In the genomic region with DNA sequence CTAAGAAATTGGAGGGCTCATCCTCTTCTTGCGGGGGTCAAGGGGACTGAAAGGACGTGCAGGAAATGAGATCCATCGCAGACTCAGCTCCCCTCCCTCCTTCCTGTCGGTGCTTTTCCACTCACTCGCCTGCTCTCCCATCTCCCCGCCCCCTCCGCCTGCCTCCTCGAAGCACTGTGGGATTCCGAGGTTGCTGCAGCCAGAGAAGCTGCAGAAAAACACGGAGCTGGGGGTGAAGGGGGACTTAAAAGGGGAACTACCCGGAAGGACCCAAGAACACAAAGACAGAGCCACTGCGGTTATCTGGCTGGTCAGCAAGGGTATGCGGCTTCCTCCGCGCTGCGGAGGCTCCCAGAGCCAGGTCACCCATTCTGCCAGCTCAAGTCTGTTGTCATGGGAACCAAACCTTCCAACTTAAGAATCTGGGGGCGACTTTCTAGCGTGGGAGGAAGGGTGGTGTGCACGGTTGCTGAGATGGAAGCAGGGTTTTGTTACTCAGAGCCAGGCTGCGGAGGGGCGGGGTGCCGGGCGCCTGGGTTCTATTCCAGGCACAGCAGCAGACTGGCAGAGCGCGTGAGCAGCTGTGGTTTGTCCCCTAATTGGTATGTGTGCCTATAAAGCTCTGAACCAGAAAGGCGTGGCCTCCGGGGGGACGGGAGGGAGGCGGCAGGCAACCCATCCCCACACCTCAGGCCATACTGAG, we compare ENCODE assay signal across 8 cellular contexts. TPM values are rescaled to one million over a fixed set of nuclear protein-coding genes. Genes with fewer than 3 reads are reported as not detected.
DNase-seq lines count a peak whose midpoint lies in the region; ATAC-seq, FAIRE-seq and TF ChIP-seq lines count a peak whose summit lies in the region.

No MANE protein-coding gene starts in this region.

- no peak for TF ChIP-seq POLR2A in suprapubic skin (IDR thresholded peaks at IDR 0.05)

- peak overlapping the region; percentile 36 for H2BK120ac ChIP-seq in neuronal stem cell (ENCODE audit: low read depth, low read length)

- H3K4me1 Mint-ChIP-seq in activated naive CD4-positive, alpha-beta T cell treated with anti-CD3 and anti-CD28 coated beads, Interleukin-2, amount 50 U/mL, for 24 hours: peaks cover 42% of the 10 kb centered on the region

- ATAC-seq in HG03025 (IDR thresholded peaks at IDR 0.05; ENCODE audit: low FRiP score, unreplicated experiment): peak; percentile 50

- H3K9ac ChIP-seq in neuronal stem cell (ENCODE audit: low read depth, low read length, poor library complexity): peak overlapping the region; percentile 89

- H3K4me2 ChIP-seq in neuronal stem cell (ENCODE audit: insufficient read depth, low read length, poor library complexity, severe bottlenecking): peak overlapping the region; percentile 87

- H3K9me3 Mint-ChIP-seq in activated naive CD4-positive, alpha-beta T cell treated with anti-CD3 and anti-CD28 coated beads, Interleukin-2, amount 50 U/mL, for 24 hours: no peaks in the 10 kb centered on the region

- H3K4me1 ChIP-seq in neuronal stem cell (ENCODE audit: control insufficient read depth in 2 of 2, insufficient read depth in 1 of 2, low read depth in 1 of 2, low read length in 2 of 2) (peaks cover 31 to 37% of the 10 kb centered on the region in 2 donors), suprapubic skin (peaks cover 67% of the 10 kb centered on the region)

- no CpG with 5 or more reads among the region's 29 CpGs for WGBS in neuronal stem cell (ENCODE audit: extremely low coverage in 2 of 2, insufficient read length in 2 of 2, insufficient replicate concordance in 1 of 2), 2 donors
- 5% methylated on average over 20 of the region's 29 CpGs for WGBS in suprapubic skin

- no peak for FAIRE-seq in RCC 7860 (lab: Jason Lieb, UNC)

- DNase-seq in GM12865 (ENCODE audit: low read depth): peak; percentile 83
- DNase-seq in RCC 7860 (ENCODE audit: low spot score): peak; percentile 92
- peak; percentile 77 for DNase-seq in germinal center (ENCODE audit: low spot score)
- DNase-seq in neuronal stem cell (ENCODE audit: low spot score): peak; percentile 91
- DNase-seq in suprapubic skin (ENCODE audit: low spot score in 2 of 2): peak; percentile 88 to 93
- DNase-seq in NK-92 treated with Interleukin-12 subunit alpha and Interleukin-12 subunit beta, amount 100 ng/mL, for 24 hours (lab: John Stamatoyannopoulos, UW): no peak

- H3K36me3 ChIP-seq in neuronal stem cell (replicated peaks in 1 of 2; ENCODE audit: control insufficient read depth in 2 of 2, insufficient read depth in 2 of 2, low read length in 2 of 2): peaks cover 29 to 68% of the 10 kb centered on the region in 2 donors
- H3K36me3 ChIP-seq in suprapubic skin: peaks cover 40% of the 10 kb centered on the region

- H3K18ac ChIP-seq in neuronal stem cell (ENCODE audit: low read length): peak overlapping the region; percentile 96

- H3K27me3 ChIP-seq in neuronal stem cell (ENCODE audit: control insufficient read depth in 3 of 3, insufficient read depth in 3 of 3, low read depth in 1 of 3, low read length in 3 of 3) (no peaks in the 10 kb centered on the region), suprapubic skin (no peaks in the 10 kb centered on the region)

- peaks cover 11% of the 10 kb centered on the region for H3K36me3 Mint-ChIP-seq in activated naive CD4-positive, alpha-beta T cell treated with anti-CD3 and anti-CD28 coated beads, Interleukin-2, amount 50 U/mL, for 24 hours

- H4K8ac ChIP-seq in neuronal stem cell (ENCODE audit: low read depth, low read length): no peak overlapping the region

- no peak overlapping the region for H3K14ac ChIP-seq in neuronal stem cell (ENCODE audit: low read length)

- H3K27ac ChIP-seq in neuronal stem cell (replicated peaks; ENCODE audit: low read length) (peak overlapping the region; percentile 99), suprapubic skin (peak overlapping the region; percentile 93)

- H3K27me3 Mint-ChIP-seq in activated naive CD4-positive, alpha-beta T cell treated with anti-CD3 and anti-CD28 coated beads, Interleukin-2, amount 50 U/mL, for 24 hours: no peaks in the 10 kb centered on the region

- TF ChIP-seq CTCF in GM12865 (IDR thresholded peaks at IDR 0.05; ENCODE audit: insufficient read depth, low read depth, low read length, missing control alignments): no peak
- no peak for TF ChIP-seq CTCF in suprapubic skin (IDR thresholded peaks at IDR 0.05)

- peak overlapping the region; percentile 84 for H3K27ac Mint-ChIP-seq in activated naive CD4-positive, alpha-beta T cell treated with anti-CD3 and anti-CD28 coated beads, Interleukin-2, amount 50 U/mL, for 24 hours

- no peaks in the 10 kb centered on the region for H3K79me1 ChIP-seq in neuronal stem cell (ENCODE audit: low read depth, low read length)

- H2AFZ ChIP-seq in neuronal stem cell (ENCODE audit: low read length): peak overlapping the region; percentile 69

- peak overlapping the region; percentile 33 for H2BK15ac ChIP-seq in neuronal stem cell (ENCODE audit: low read length)

- TF ChIP-seq EP300 in suprapubic skin (IDR thresholded peaks at IDR 0.05): no peak

- H3K9me3 ChIP-seq in neuronal stem cell (replicated peaks in 1 of 2; ENCODE audit: control insufficient read depth in 2 of 2, insufficient read depth in 1 of 2, low read depth in 1 of 2, low read length in 2 of 2) (peaks cover 0 to 2% of the 10 kb centered on the region in 2 donors), suprapubic skin (no peaks in the 10 kb centered on the region)

- peak overlapping the region; percentile 44 for H4K91ac ChIP-seq in neuronal stem cell (ENCODE audit: low read depth, low read length, poor library complexity)

- no peak overlapping the region for H3K23ac ChIP-seq in neuronal stem cell (ENCODE audit: low read depth, low read length, poor library complexity)

- peak overlapping the region; percentile 86 for H3K4me3 Mint-ChIP-seq in activated naive CD4-positive, alpha-beta T cell treated with anti-CD3 and anti-CD28 coated beads, Interleukin-2, amount 50 U/mL, for 24 hours

- H2AK5ac ChIP-seq in neuronal stem cell (ENCODE audit: low read depth, low read length): no peak overlapping the region

- peak overlapping the region; percentile 72 for H3K4me3 ChIP-seq in GM12865 (ENCODE audit: low read depth, low read length)
- H3K4me3 ChIP-seq in neuronal stem cell (ENCODE audit: low read length in 2 of 2): peak overlapping the region; percentile 46 to 56
- peak overlapping the region; percentile 57 for H3K4me3 ChIP-seq in suprapubic skin

- H2BK12ac ChIP-seq in neuronal stem cell (ENCODE audit: low read length): no peak overlapping the region

- no peak overlapping the region for H3K4ac ChIP-seq in neuronal stem cell (ENCODE audit: low read length)

- H2BK5ac ChIP-seq in neuronal stem cell (ENCODE audit: low read length): peak overlapping the region; percentile 79

RNA-seq across cellular contexts. Expression of a gene that starts 24.9 kb away (rescaled TPM):
- 1.1 TPM for polyA plus RNA-seq in neuronal stem cell (2013, experiment 1 of 2)
- 1.1 TPM for polyA plus RNA-seq in neuronal stem cell (2013, experiment 2 of 2)
- total RNA-seq in suprapubic skin: 10 to 100 TPM in 1 of 4 donors, 1 to 10 TPM in 3; 1.6 to 10.5 (median 3.2) TPM

RNA-seq across cellular contexts. Expression of a gene that starts 28.9 kb away (rescaled TPM):
- 12.3 TPM for polyA plus RNA-seq in neuronal stem cell (2013, experiment 1 of 2)
- polyA plus RNA-seq in neuronal stem cell (2013, experiment 2 of 2): 11.6 TPM
- total RNA-seq in suprapubic skin: 10 to 100 TPM in 3 of 4 donors, 1 to 10 TPM in 1; 2.7 to 30.6 (median 15.0) TPM

RNA-seq across cellular contexts. Expression of a gene that starts 38.0 kb away (rescaled TPM):
- 113 TPM for polyA plus RNA-seq in neuronal stem cell (2013, experiment 1 of 2)
- polyA plus RNA-seq in neuronal stem cell (2013, experiment 2 of 2): 116 TPM
- total RNA-seq in suprapubic skin: 10 to 100 TPM; 30.0 to 73.4 (median 60.4) TPM
